Comparison of ENCODE assay signal across 1 cellular context in the genomic region with DNA sequence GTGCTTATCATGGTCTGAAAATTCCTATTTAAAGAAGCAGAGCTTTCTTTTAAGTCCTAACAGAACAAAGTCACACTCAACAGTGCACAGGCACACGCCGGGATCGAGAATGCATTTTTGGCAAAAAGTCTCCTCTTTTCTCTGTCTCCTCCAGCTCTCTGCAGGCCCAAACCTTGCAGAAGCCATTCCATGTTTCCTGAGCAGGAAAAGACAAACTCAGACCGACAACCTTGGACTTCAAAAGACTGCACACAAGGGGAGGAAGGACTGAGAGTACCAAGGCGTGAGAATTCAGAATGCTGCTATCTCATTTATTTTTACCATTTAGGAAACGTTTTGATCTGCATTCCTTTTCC.
TF ChIP-seq lines count a peak whose summit lies in the region.

No MANE protein-coding gene starts in this region.

TF ChIP-seq in GM12878, 131 proteins besides CTCF, POLR2A, EP300 and RAD21 (continued from another document):
- TF ChIP-seq HSF1 (IDR thresholded peaks at IDR 0.05; ENCODE audit: low read depth, low read length) (no peak), IKZF1 (conservative IDR thresholded peaks at IDR 0.05) (no peak), PML (IDR thresholded peaks at IDR 0.05; ENCODE audit: low read length) (0 out of 2 replicates have a peak, but pooled peaks have one; percentile 1)
- TF ChIP-seq, protein P1, sequence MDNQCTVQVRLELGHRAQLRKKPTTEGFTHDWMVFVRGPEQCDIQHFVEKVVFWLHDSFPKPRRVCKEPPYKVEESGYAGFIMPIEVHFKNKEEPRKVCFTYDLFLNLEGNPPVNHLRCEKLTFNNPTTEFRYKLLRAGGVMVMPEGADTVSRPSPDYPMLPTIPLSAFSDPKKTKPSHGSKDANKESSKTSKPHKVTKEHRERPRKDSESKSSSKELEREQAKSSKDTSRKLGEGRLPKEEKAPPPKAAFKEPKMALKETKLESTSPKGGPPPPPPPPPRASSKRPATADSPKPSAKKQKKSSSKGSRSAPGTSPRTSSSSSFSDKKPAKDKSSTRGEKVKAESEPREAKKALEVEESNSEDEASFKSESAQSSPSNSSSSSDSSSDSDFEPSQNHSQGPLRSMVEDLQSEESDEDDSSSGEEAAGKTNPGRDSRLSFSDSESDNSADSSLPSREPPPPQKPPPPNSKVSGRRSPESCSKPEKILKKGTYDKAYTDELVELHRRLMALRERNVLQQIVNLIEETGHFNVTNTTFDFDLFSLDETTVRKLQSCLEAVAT (IDR thresholded peaks at IDR 0.05), result peak; percentile 98
